Comparison of ENCODE assay signal across 1 cellular context in the genomic region with DNA sequence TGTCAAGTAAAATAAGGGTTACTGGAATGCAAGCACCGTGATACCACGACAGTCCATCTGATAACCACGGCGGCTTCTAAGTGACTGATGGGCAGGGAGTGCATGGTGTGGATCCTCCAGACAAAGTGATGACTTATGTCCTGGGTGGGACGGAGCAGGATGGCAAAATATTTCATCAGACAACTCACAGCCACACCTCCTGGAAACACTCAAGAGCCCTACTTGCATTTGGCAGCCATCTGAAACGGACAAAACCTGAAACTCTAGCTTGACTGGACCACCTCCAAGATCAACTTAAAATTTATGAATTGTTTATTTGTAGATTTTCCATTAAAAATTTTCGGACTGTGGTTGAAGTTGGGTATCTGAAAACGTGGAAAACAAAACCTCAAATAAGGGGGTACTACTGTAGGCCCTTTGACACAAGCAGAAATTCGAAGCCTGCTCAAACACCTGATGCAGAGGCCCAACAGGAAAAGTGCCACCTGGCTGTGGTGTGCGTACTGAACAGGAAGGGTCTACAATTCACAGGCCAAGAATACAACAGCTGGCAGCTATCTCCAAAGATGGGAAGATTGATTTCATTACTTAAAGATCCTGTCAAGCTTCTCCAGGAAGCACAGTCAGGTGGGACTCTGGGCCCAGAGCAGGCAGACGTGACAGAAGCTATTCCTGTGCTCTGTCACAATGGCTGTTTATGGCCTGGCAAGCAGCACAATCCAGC.
TF ChIP-seq lines count a peak whose summit lies in the region.

No MANE protein-coding gene starts in this region.

TF ChIP-seq in HepG2, 621 proteins besides CTCF, POLR2A, EP300 and RAD21:
- TF ChIP-seq, protein P1, sequence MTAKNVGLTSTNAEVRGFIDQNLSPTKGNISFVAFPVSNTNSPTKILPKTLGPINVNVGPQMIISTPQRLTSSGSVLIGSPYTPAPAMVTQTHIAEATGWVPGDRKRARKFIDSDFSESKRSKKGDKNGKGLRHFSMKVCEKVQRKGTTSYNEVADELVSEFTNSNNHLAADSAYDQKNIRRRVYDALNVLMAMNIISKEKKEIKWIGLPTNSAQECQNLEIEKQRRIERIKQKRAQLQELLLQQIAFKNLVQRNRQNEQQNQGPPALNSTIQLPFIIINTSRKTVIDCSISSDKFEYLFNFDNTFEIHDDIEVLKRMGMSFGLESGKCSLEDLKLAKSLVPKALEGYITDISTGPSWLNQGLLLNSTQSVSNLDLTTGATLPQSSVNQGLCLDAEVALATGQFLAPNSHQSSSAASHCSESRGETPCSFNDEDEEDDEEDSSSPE (CRISPR knock-in tag; IDR thresholded peaks at IDR 0.05): no peak
- TF ChIP-seq SMC3 (IDR thresholded peaks at IDR 0.05; ENCODE audit: low read length): peak; percentile 3; the same call in 1 of the 2 replicates
